37 cellular contexts compared by ENCODE assay signal in genomic region chr11:94988748-94989147, GRCh38. TPM values are rescaled to one million over a fixed set of nuclear protein-coding genes. Genes with fewer than 3 reads are reported as not detected.
"Had no signal": no experiment of that assay in that cellular context is flagged by ENCODE, and none has a peak within 500 bp of the region (broad histone marks: within the 10 kb centered on the region; RNA-seq: fewer than 3 reads in every experiment).

No MANE protein-coding gene starts in this region.

- DNase-seq: Karpas-422, Kasumi-1, KBM-7, KG1, MG63, MM.1S, MV-4-11, NCI-H1048, NCI-H1092, NCI-H1092 treated with DMSO at 0.1 percent for 48 hours, NCI-H1105, NCI-H1105 treated with DMSO at 0.1 percent for 48 hours, NCI-H1417, NCI-H1417 treated with DMSO at 0.1 percent for 48 hours, NCI-H1436, NCI-H1436 treated with DMSO at 0.1 percent for 48 hours, NCI-H146, NCI-H1694, NCI-H1694 treated with DMSO at 0.1 percent for 48 hours, NCI-H187, NCI-H187 treated with DMSO at 0.1 percent for 48 hours, NCI-H1930, NCI-H2029, NCI-H2029 treated with DMSO at 0.1 percent for 48 hours, NCI-H2081, NCI-H2081 treated with DMSO at 0.1 percent for 48 hours, NCI-H2107, NCI-H2171, NCI-H2171 treated with DMSO at 0.1 percent for 48 hours, NCI-H2227 treated with DMSO at 0.1 percent for 48 hours, NCI-H226, NCI-H345, NCI-H446, NCI-H446 treated with DMSO at 0.1 percent for 48 hours had no signal

RNA-seq across cellular contexts. Expression of gene KDM4E, which starts 36.3 kb away (rescaled TPM):
- total RNA-seq: LHCN-M2, M059J, MCF 10A had no signal
